8 cellular contexts compared by ENCODE assay signal in genomic region chr13:30847697-30848307, GRCh38. TPM values are rescaled to one million over a fixed set of nuclear protein-coding genes. Genes with fewer than 3 reads are reported as not detected.
DNase-seq lines count a peak whose midpoint lies in the region; ATAC-seq, FAIRE-seq and TF ChIP-seq lines count a peak whose summit lies in the region.

No MANE protein-coding gene starts in this region.

- peaks cover 0 to 35% (median 0%) of the 10 kb centered on the region in 11 experiments; a peak in 5 of 22 replicates for H3K27me3 ChIP-seq in BLaER1 treated with 17β-estradiol and CSF1 and Interleukin-3, amounts not matched to agents 10 nM and 100 nM
- no peaks in the 10 kb centered on the region for H3K27me3 ChIP-seq in H7 (ENCODE audit: control insufficient read depth, insufficient read depth, low read length)

- TF ChIP-seq CTCF in cardiac fibroblast (IDR thresholded peaks at IDR 0.05; ENCODE audit: low read depth, low read length) (no peak), omental fat pad (IDR thresholded peaks at IDR 0.05) (no peak)

- CTCF ChIA-PET in HEK293T (lab: Yijun Ruan, JAX) = interaction anchor here (0.8 kb wide), 1 partner anchor 18 kb away, joined by 3 read pairs; no protein-coding TSS in a partner anchor

- H4K20me1 ChIP-seq in BLaER1 treated with 17β-estradiol and CSF1 and Interleukin-3, amounts not matched to agents 10 nM and 100 nM = peaks cover 0 to 34% (median 5%) of the 10 kb centered on the region in 11 experiments; a peak in 8 of 22 replicates

- no peaks in the 10 kb centered on the region for H3K36me3 ChIP-seq in BLaER1 treated with 17β-estradiol and CSF1 and Interleukin-3, amounts not matched to agents 10 nM and 100 nM
- H3K36me3 ChIP-seq in H7 (replicated peaks; ENCODE audit: control insufficient read depth, insufficient read depth, low read length) = no peaks in the 10 kb centered on the region

- H3K9ac ChIP-seq in BLaER1 treated with 17β-estradiol and CSF1 and Interleukin-3, amounts not matched to agents 10 nM and 100 nM = peak overlapping the region in 9 of 11 experiments; percentile 17 to 55 (median 31); a peak in 14 of 22 replicates

- peaks cover 0 to 11% (median 0%) of the 10 kb centered on the region in 11 experiments; a peak in 5 of 22 replicates for H3K9me3 ChIP-seq in BLaER1 treated with 17β-estradiol and CSF1 and Interleukin-3, amounts not matched to agents 10 nM and 100 nM (replicated peaks in 1 of 11)

- POLR2A ChIA-PET in HEK293T (lab: Yijun Ruan, JAX) = no interaction called here

- H3K4me3 ChIP-seq in BLaER1 treated with 17β-estradiol and CSF1 and Interleukin-3, amounts not matched to agents 10 nM and 100 nM = peak overlapping the region in 5 of 10 experiments; percentile 1 to 15 (median 8); a peak in 5 of 20 replicates
- H3K4me3 ChIP-seq in cardiac fibroblast (replicated peaks in 1 of 2; ENCODE audit: low read depth in 2 of 2, low read length in 2 of 2) (no peak overlapping the region), H7 (ENCODE audit: insufficient read depth, low read depth, low read length) (no peak overlapping the region)

- peak overlapping the region; percentile 74 to 86 (median 79) for H3K4me2 ChIP-seq in BLaER1 treated with 17β-estradiol and CSF1 and Interleukin-3, amounts not matched to agents 10 nM and 100 nM

- peaks cover 51 to 63% (median 56%) of the 10 kb centered on the region in 10 experiments for H3K4me1 ChIP-seq in BLaER1 treated with 17β-estradiol and CSF1 and Interleukin-3, amounts not matched to agents 10 nM and 100 nM

- DNase-seq in HTR-8/SVneo (ENCODE audit: insufficient read length, low spot score) (peak; percentile 49), cardiac fibroblast (ENCODE audit: low read depth in 2 of 2) (peak; percentile 99 to 100), omental fat pad (ENCODE audit: low spot score) (no peak), NCI-H82 treated with DMSO at 0.1 percent for 48 hours (lab: John Stamatoyannopoulos, UW; ENCODE audit: unreplicated experiment) (no peak), SW480 (ENCODE audit: low spot score) (no peak), HEK293T (ENCODE audit: extremely low spot score) (no peak), H7 (no peak)

- peak; percentile 91 for ATAC-seq in omental fat pad (ENCODE audit: low FRiP score)

- H3K27ac ChIP-seq in BLaER1 treated with 17β-estradiol and CSF1 and Interleukin-3, amounts not matched to agents 10 nM and 100 nM = peak overlapping the region in 10 of 11 experiments; percentile 29 to 67 (median 53); a peak in 17 of 22 replicates

- FAIRE-seq in HTR-8/SVneo (lab: Jason Lieb, UNC) = no peak

TF ChIP-seq in HEK293T, 16 proteins besides CTCF, POLR2A, EP300 and RAD21:
- no peak for TF ChIP-seq HDGF (IDR thresholded peaks at IDR 0.05; ENCODE audit: borderline replicate concordance)
- no peak for TF ChIP-seq ELF4 (IDR thresholded peaks at IDR 0.05)
- no peak for TF ChIP-seq FOXA1 (IDR thresholded peaks at IDR 0.05)
- TF ChIP-seq SP1 (IDR thresholded peaks at IDR 0.05) = no peak
- TF ChIP-seq SUZ12 (IDR thresholded peaks at IDR 0.05) = no peak
- no peak for TF ChIP-seq FOXM1 (IDR thresholded peaks at IDR 0.05; ENCODE audit: borderline replicate concordance)
- TF ChIP-seq CTBP1 (IDR thresholded peaks at IDR 0.05; ENCODE audit: borderline replicate concordance) = no peak
- TF ChIP-seq L3MBTL2 (conservative IDR thresholded peaks at IDR 0.05) = no peak
- TF ChIP-seq LEF1 (IDR thresholded peaks at IDR 0.05; ENCODE audit: borderline replicate concordance) = no peak
- TF ChIP-seq BHLHE40 (IDR thresholded peaks at IDR 0.05; ENCODE audit: borderline replicate concordance) = no peak
- TF ChIP-seq NFRKB (IDR thresholded peaks at IDR 0.05) = no peak
- no peak for TF ChIP-seq TARDBP (IDR thresholded peaks at IDR 0.05)
- TF ChIP-seq ZNF384 (IDR thresholded peaks at IDR 0.05) = no peak
- no peak for TF ChIP-seq ARNT (IDR thresholded peaks at IDR 0.05)

RNA-seq across cellular contexts. Expression of gene MEDAG, which starts 58.3 kb away (rescaled TPM):
- total RNA-seq in omental fat pad = 100 to 1,000 TPM; 113 to 601 (median 377) TPM
- 1.8 and 1.9 TPM in 2 replicates for total RNA-seq in H7 (2014; rRNA removed; shearing (Covaris generic))

Comparison
In these comparisons a context has a peak if more than half of its experiments do, and no peak if none do; other contexts are left out.
1. DNase-seq: peak in HTR-8/SVneo (single experiment) and cardiac fibroblast (2 of 2); none in omental fat pad (single experiment), NCI-H82 treated with DMSO at 0.1 percent for 48 hours (single experiment), SW480 (single experiment), HEK293T (single experiment) and H7 (single experiment).
2. RNA of gene MEDAG, which starts 58.3 kb away (total RNA-seq): 113 to 601 TPM in omental fat pad; 1.8 to 1.9 TPM in H7; every median in the first group is over 10 times any median in the second.